In genomic region chr17:17476865-17477467, GRCh38 we compare ENCODE assay signal across 8 cellular contexts. TPM values are rescaled to one million over a fixed set of nuclear protein-coding genes. Genes with fewer than 3 reads are reported as not detected.
DNase-seq lines count a peak whose midpoint lies in the region; ATAC-seq and TF ChIP-seq lines count a peak whose summit lies in the region.

TSS of gene MED9 (plus strand) at chr17:17477000. CDS start at chr17:17477042, 42 bp downstream.

- no TSS peak for BruUV-seq in IMR-90 (replicated peaks; lab: Mats Ljungman, UMichigan)

- H3K27ac Mint-ChIP-seq in CD4-positive, CD25-positive, alpha-beta regulatory T cell, result peak within 1 kb of the TSS; percentile 64 to 93 (median 91)

- H2AK5ac ChIP-seq in IMR-90 (ENCODE audit: low read depth, low read length), result peak within 1 kb of the TSS; percentile 78

- CTCF ChIA-PET in IMR-90 (lab: Yijun Ruan, JAX), result no interaction called here

- H3K4me3 ChIP-seq in CD4-positive, CD25-positive, alpha-beta regulatory T cell (ENCODE audit: low read depth, low read length), result peak within 1 kb of the TSS; percentile 87
- H3K4me3 ChIP-seq in IMR-90 (ENCODE audit: insufficient read depth, low read depth, low read length) (peak within 1 kb of the TSS; percentile 99), epithelial cell of esophagus (ENCODE audit: low read length) (peak within 1 kb of the TSS; percentile 88), mononuclear cell (ENCODE audit: low read length) (peak within 1 kb of the TSS; percentile 88)

- peak; percentile 90 to 98 for ATAC-seq in CD4-positive, CD25-positive, alpha-beta regulatory T cell (ENCODE audit: low read depth in 2 of 2)
- peak; percentile 85 for ATAC-seq in GM21360 (IDR thresholded peaks at IDR 0.05; ENCODE audit: unreplicated experiment)
- peak; percentile 99 for ATAC-seq in IMR-90 (ENCODE audit: low read depth)

- peak within 1 kb of the TSS; percentile 94 for H2AK9ac ChIP-seq in IMR-90 (replicated peaks; ENCODE audit: low read depth, low read length, poor library complexity)

- peak within 1 kb of the TSS; percentile 91 to 96 (median 92) for H3K4me3 Mint-ChIP-seq in CD4-positive, CD25-positive, alpha-beta regulatory T cell

- TF ChIP-seq RAD21 in IMR-90 (IDR thresholded peaks at IDR 0.05; ENCODE audit: low read length), result no peak

- intact Hi-C loops in IMR-90 (cut with micrococcal nuclease), result loop anchor here (1.0 to 5.0 kb wide), 2 partner anchors 100 to 121 kb away; no protein-coding TSS in a partner anchor

- peaks cover 28 to 47% of the 10 kb centered on the region in 2 experiments for H3K79me1 ChIP-seq in IMR-90 (ENCODE audit: low read depth in 1 of 2, low read length in 2 of 2)

- H3K4me2 ChIP-seq in IMR-90 (ENCODE audit: low read depth, low read length), result peak within 1 kb of the TSS; percentile 97

- peak within 1 kb of the TSS; percentile 50; the same call in 1 of the 2 replicates for H2BK120ac ChIP-seq in IMR-90 (ENCODE audit: low read depth, low read length)

- peak within 1 kb of the TSS; percentile 92 for H3K4ac ChIP-seq in IMR-90 (ENCODE audit: low read depth, low read length)

- peaks cover 1% of the 10 kb centered on the region for H3K9me1 ChIP-seq in IMR-90 (ENCODE audit: insufficient read depth, low read length)

- H2BK5ac ChIP-seq in IMR-90 (ENCODE audit: low read depth, low read length, poor library complexity, severe bottlenecking), result peak within 1 kb of the TSS; percentile 90

- H4K5ac ChIP-seq in IMR-90 (ENCODE audit: low read depth, low read length), result peak within 1 kb of the TSS; percentile 92

- peak within 1 kb of the TSS; percentile 94 for H3K14ac ChIP-seq in IMR-90 (replicated peaks; ENCODE audit: low read depth, low read length)

- H2AFZ ChIP-seq in IMR-90 (replicated peaks; ENCODE audit: low read length, poor library complexity), result peak within 1 kb of the TSS; percentile 100

- 0 out of 2 replicates have a peak, but pooled peaks cover 2% of the 10 kb centered on the region for H4K20me1 ChIP-seq in IMR-90 (ENCODE audit: insufficient read depth, low read length)

- H3K36me3 ChIP-seq in CD4-positive, CD25-positive, alpha-beta regulatory T cell (ENCODE audit: control insufficient read depth, insufficient read depth, low read length), result no peaks in the 10 kb centered on the region
- peaks cover 10% of the 10 kb centered on the region for H3K36me3 ChIP-seq in IMR-90 (ENCODE audit: control insufficient read depth, insufficient read depth, low read length)

- H3K9me3 Mint-ChIP-seq in CD4-positive, CD25-positive, alpha-beta regulatory T cell, result peaks cover 0 to 1% (median 0%) of the 10 kb centered on the region in 7 donors

- peaks cover 12% of the 10 kb centered on the region for H3K27me3 ChIP-seq in CD4-positive, CD25-positive, alpha-beta regulatory T cell (ENCODE audit: control insufficient read depth, insufficient read depth, low read length)
- H3K27me3 ChIP-seq in IMR-90 (ENCODE audit: control insufficient read depth, insufficient read depth, low read length) (peaks cover 20% of the 10 kb centered on the region), mononuclear cell (ENCODE audit: insufficient read depth, low read length) (no peaks in the 10 kb centered on the region)

- H2BK15ac ChIP-seq in IMR-90 (ENCODE audit: low read depth, low read length), result peak within 1 kb of the TSS; percentile 13; the same call in 1 of the 3 replicates

- H2BK20ac ChIP-seq in IMR-90 (ENCODE audit: low read depth, low read length), result no peak within 1 kb of the TSS

- no peaks in the 10 kb centered on the region for H3K9me3 ChIP-seq in CD4-positive, CD25-positive, alpha-beta regulatory T cell (ENCODE audit: control insufficient read depth in 2 of 2, low read length in 2 of 2)
- H3K9me3 ChIP-seq in IMR-90 (ENCODE audit: control insufficient read depth, insufficient read depth, low read length) (no peaks in the 10 kb centered on the region), mononuclear cell (ENCODE audit: low read depth, low read length) (no peaks in the 10 kb centered on the region)

- POLR2A ChIA-PET in IMR-90 (lab: Charles Lee; ENCODE audit: unreplicated experiment), result no interaction called here

- peaks cover 26% of the 10 kb centered on the region for H3K4me1 ChIP-seq in CD4-positive, CD25-positive, alpha-beta regulatory T cell (ENCODE audit: control insufficient read depth, insufficient read depth, low read length, poor library complexity, severe bottlenecking)
- H3K4me1 ChIP-seq in IMR-90 (ENCODE audit: control insufficient read depth, insufficient read depth, low read length) (no peaks in the 10 kb centered on the region; the same call in 1 of the 2 replicates), mononuclear cell (ENCODE audit: insufficient read depth, low read length) (peaks cover 21% of the 10 kb centered on the region)

- H3K4me1 Mint-ChIP-seq in CD4-positive, CD25-positive, alpha-beta regulatory T cell, result peaks cover 10 to 53% (median 28%) of the 10 kb centered on the region in 4 donors

- peaks cover 18% of the 10 kb centered on the region for H3K27me3 Mint-ChIP-seq in CD4-positive, CD25-positive, alpha-beta regulatory T cell

- H4K8ac ChIP-seq in IMR-90 (ENCODE audit: low read depth in 2 of 2, low read length in 2 of 2), result peak within 1 kb of the TSS; percentile 90 to 96

- peak; percentile 91 to 93 (median 93) for DNase-seq in CD4-positive, CD25-positive, alpha-beta regulatory T cell
- peak; percentile 85 for DNase-seq in IMR-90
- peak; percentile 89 for DNase-seq in OCI-M1 (lab: John Stamatoyannopoulos, UW)
- peak; percentile 98 for DNase-seq in activated T-cell treated with anti-CD3 and anti-CD28 coated beads for 4 hours
- DNase-seq in epithelial cell of esophagus (ENCODE audit: low read depth), result peak; percentile 90
- DNase-seq in stimulated activated CD8-positive, alpha-beta memory T cell treated with anti-CD3 and anti-CD28 coated beads, Interleukin-2, amount 100 ng/mL, for 1 hour (ENCODE audit: low read depth in 2 of 2), result peak; percentile 87 to 92

- H3K9ac ChIP-seq in IMR-90 (ENCODE audit: low read depth, low read length), result peak within 1 kb of the TSS; percentile 98

- H4K91ac ChIP-seq in IMR-90 (ENCODE audit: insufficient read depth, low read depth, low read length), result peak within 1 kb of the TSS; percentile 71; the same call in 1 of the 2 replicates

- peak within 1 kb of the TSS; percentile 83 for H3K27ac ChIP-seq in CD4-positive, CD25-positive, alpha-beta regulatory T cell (ENCODE audit: insufficient read depth, low read length, poor library complexity, severe bottlenecking)
- H3K27ac ChIP-seq in IMR-90 (ENCODE audit: insufficient read depth, low read length), result peak within 1 kb of the TSS; percentile 90

- dilution Hi-C loops in IMR-90 (cut with HindIII; ENCODE audit: low sequenced_read_pairs, unreplicated experiment), result no loop called here

- peak within 1 kb of the TSS; percentile 71 for H3K56ac ChIP-seq in IMR-90 (ENCODE audit: extremely low read depth, insufficient read depth, low read length)

- WGBS in IMR-90 (ENCODE audit: extremely low coverage in 2 of 2, insufficient read length in 1 of 2), 2 experiments, result 0% methylated on average over 10 of the region's 47 CpGs; no CpG with 5 or more reads in 1 of the 2 experiments

- no peak within 1 kb of the TSS; the same call in none of the 2 replicates for H3K18ac ChIP-seq in IMR-90 (ENCODE audit: low read depth, low read length)

- TF ChIP-seq POLR2A in IMR-90 (IDR thresholded peaks at IDR 0.05; ENCODE audit: low read depth, low read length), result peak; percentile 49; the same call in 1 of the 2 replicates

- H3K36me3 Mint-ChIP-seq in CD4-positive, CD25-positive, alpha-beta regulatory T cell, result peaks cover 16% of the 10 kb centered on the region

- in situ Hi-C loops in IMR-90 (cut with MboI; ENCODE audit: low sequenced_read_pairs), result no loop called here

- peak within 1 kb of the TSS; percentile 81 for H3K23ac ChIP-seq in IMR-90 (ENCODE audit: low read depth, low read length)

- TF ChIP-seq CTCF in IMR-90 (conservative IDR thresholded peaks at IDR 0.05; ENCODE audit: low read depth, low read length) (no peak), epithelial cell of esophagus (IDR thresholded peaks at IDR 0.05; ENCODE audit: insufficient read depth, low read depth, low read length, missing control alignments) (no peak)

TF ChIP-seq in IMR-90, 13 proteins besides CTCF, POLR2A, EP300 and RAD21:
- TF ChIP-seq MXI1 (IDR thresholded peaks at IDR 0.05; ENCODE audit: borderline replicate concordance, low read depth, low read length) (peak; percentile 22; the same call in 1 of the 2 replicates), CHD1 (IDR thresholded peaks at IDR 0.05; ENCODE audit: low read depth, low read length) (0 out of 2 replicates have a peak, but pooled peaks have one; percentile 50), MAFK (IDR thresholded peaks at IDR 0.05; ENCODE audit: low read depth, low read length) (no peak), CEBPB (IDR thresholded peaks at IDR 0.05; ENCODE audit: low read depth, low read length) (peak; percentile 17; the same call in 1 of the 2 replicates), MAZ (IDR thresholded peaks at IDR 0.05; ENCODE audit: borderline replicate concordance, low read depth, low read length) (peak; percentile 100), BHLHE40 (IDR thresholded peaks at IDR 0.05; ENCODE audit: low read depth, low read length) (no peak), USF2 (IDR thresholded peaks at IDR 0.05; ENCODE audit: low read depth, low read length) (no peak), ELK1 (IDR thresholded peaks at IDR 0.05; ENCODE audit: borderline replicate concordance, low read depth, low read length) (no peak)

RNA-seq across cellular contexts. Expression of gene MED9, which starts in this region (rescaled TPM):
- total RNA-seq in CD4-positive, CD25-positive, alpha-beta regulatory T cell, result 21.6 TPM
- polyA plus RNA-seq in CD4-positive, CD25-positive, alpha-beta regulatory T cell, result 10 to 100 TPM; 13.7 to 16.6 (median 15.9) TPM
- total RNA-seq in IMR-90 (2012; rRNA removed) (6.1 and 8.9 TPM in 2 replicates), mononuclear cell (27.0 TPM)
- 9.1 and 10.1 TPM in 2 replicates for polyA plus RNA-seq in IMR-90 (2012; rRNA removed)
- 3.3 and 9.5 TPM in 2 replicates for polyA plus RNA-seq in IMR-90 (2012; cell fraction: cytosol; rRNA removed)
- 12.6 and 13.5 TPM in 2 replicates for polyA plus RNA-seq in IMR-90 (2012; cell fraction: nucleus; rRNA removed; ENCODE audit: low replicate concordance)

Comparison
In these comparisons a context has a peak if more than half of its experiments do, and no peak if none do; other contexts are left out.
1. Peak in every context shown above with its lines: DNase-seq, ATAC-seq, H3K4me3 ChIP-seq and H3K27ac ChIP-seq.